ENCODE assay signal across 1 cellular context in the genomic region with DNA sequence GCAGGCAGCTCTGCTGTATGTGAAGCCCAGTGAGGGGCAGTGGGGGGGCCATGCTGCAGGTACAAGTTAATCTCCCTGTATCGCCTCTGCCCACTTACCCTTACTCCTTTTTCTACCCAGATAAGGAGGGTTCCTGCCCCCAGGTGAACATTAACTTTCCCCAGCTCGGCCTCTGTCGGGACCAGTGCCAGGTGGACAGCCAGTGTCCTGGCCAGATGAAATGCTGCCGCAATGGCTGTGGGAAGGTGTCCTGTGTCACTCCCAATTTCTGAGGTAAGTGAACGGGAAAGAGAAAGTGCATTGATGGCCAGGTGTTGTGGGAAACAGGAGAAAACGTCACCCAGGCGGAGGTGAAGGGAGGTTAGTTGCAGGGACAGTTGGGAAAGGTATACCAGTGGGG.
TF ChIP-seq lines count a peak whose summit lies in the region.

No MANE protein-coding gene starts in this region.

TF ChIP-seq in IMR-90, 13 proteins besides CTCF, POLR2A, EP300 and RAD21 (continued from another document):
- TF ChIP-seq BHLHE40 (IDR thresholded peaks at IDR 0.05; ENCODE audit: low read depth, low read length) (no peak), RCOR1 (IDR thresholded peaks at IDR 0.05; ENCODE audit: insufficient replicate concordance, low read length) (no peak), MAZ (IDR thresholded peaks at IDR 0.05; ENCODE audit: borderline replicate concordance, low read depth, low read length) (no peak)
